Comparison of ENCODE assay signal across 9 cellular contexts in genomic region chr1:172322219-172323061, GRCh38.
A peak's percentile ranks its signal among the peaks of the same experiment; 100 is the strongest.
DNase-seq lines count a peak whose midpoint lies in the region; ATAC-seq, FAIRE-seq and TF ChIP-seq lines count a peak whose summit lies in the region.
"Had no signal": no experiment of that assay in that cellular context is flagged by ENCODE, and none has a peak within 500 bp of the region (broad histone marks: within the 10 kb centered on the region; RNA-seq: fewer than 3 reads in every experiment).

No MANE protein-coding gene starts in this region.

- TF ChIP-seq POLR2A in GM12892 (IDR thresholded peaks at IDR 0.05; ENCODE audit: low read depth, low read length), result no peak

- H3K36me3 Mint-ChIP-seq in activated CD8-positive, alpha-beta memory T cell treated with anti-CD3 and anti-CD28 coated beads, Interleukin-2, amount 10 ng/mL, durations not matched to agents 7 days and 5 days, result peaks cover 1% of the 10 kb centered on the region
- H3K36me3 Mint-ChIP-seq in CD8-positive, alpha-beta memory T cell, result peaks cover 0 to 2% (median 0%) of the 10 kb centered on the region in 3 donors

- H3K27ac Mint-ChIP-seq in activated CD8-positive, alpha-beta memory T cell treated with anti-CD3 and anti-CD28 coated beads, Interleukin-2, amount 10 ng/mL, durations not matched to agents 7 days and 5 days, result no peak overlapping the region
- no peak overlapping the region for H3K27ac Mint-ChIP-seq in CD8-positive, alpha-beta memory T cell

- H3K27me3 ChIP-seq in esophagus (ENCODE audit: control insufficient read depth in 1 of 2, insufficient read depth in 2 of 2, low read length in 2 of 2) (no peaks in the 10 kb centered on the region), pancreas (no peaks in the 10 kb centered on the region)
- no peaks in the 10 kb centered on the region for H3K27me3 ChIP-seq in CD8-positive, alpha-beta memory T cell (ENCODE audit: insufficient read depth, low read length, poor library complexity, severe bottlenecking)

- DNase-seq in Caki2 (ENCODE audit: low read depth) (peak; percentile 93), NCI-H69 (lab: John Stamatoyannopoulos, UW) (peak; percentile 97), pancreas (peak in 5 of 6 donors; percentile 26 to 64 (median 54)), GM12892 (ENCODE audit: insufficient read length) (no peak)
- no peak for DNase-seq in activated CD4-positive, CD25-positive, alpha-beta regulatory T cell treated with anti-CD3 and anti-CD28 coated beads, Interleukin-2, amount 50 U/mL, for 72 hours
- DNase-seq in activated CD8-positive, alpha-beta memory T cell treated with anti-CD3 and anti-CD28 coated beads, Interleukin-2, amount 10 ng/mL, durations not matched to agents 7 days and 5 days, result no peak
- DNase-seq in CD8-positive, alpha-beta memory T cell, result no peak
- DNase-seq: activated CD4-positive, alpha-beta T cell treated with anti-CD3 and anti-CD28 coated beads, Interleukin-2, amount 50 U/mL, for 48 hours had no signal

- no peak overlapping the region for H3K4me3 Mint-ChIP-seq in activated CD8-positive, alpha-beta memory T cell treated with anti-CD3 and anti-CD28 coated beads, Interleukin-2, amount 10 ng/mL, durations not matched to agents 7 days and 5 days
- H3K4me3 Mint-ChIP-seq in CD8-positive, alpha-beta memory T cell, result no peak overlapping the region

- intact Hi-C loops in pancreas (cut with DNase I), result no loop called here

- no peaks in the 10 kb centered on the region for H3K9me3 ChIP-seq in esophagus (ENCODE audit: control insufficient read depth in 2 of 2, insufficient read depth in 1 of 2, low read depth in 1 of 2, low read length in 1 of 2)
- no peaks in the 10 kb centered on the region for H3K9me3 ChIP-seq in pancreas
- no peaks in the 10 kb centered on the region for H3K9me3 ChIP-seq in CD8-positive, alpha-beta memory T cell (ENCODE audit: low read length)

- POLR2A ChIA-PET in CD8-positive, alpha-beta memory T cell (lab: Charles Lee), result interaction anchor here (0.6 kb wide), 1 partner anchor 77 kb away, joined by 3 read pairs; no protein-coding TSS in a partner anchor

- TF ChIP-seq CTCF in pancreas (IDR thresholded peaks at IDR 0.05), result no peak

- FAIRE-seq in pancreas (lab: Jason Lieb, UNC), result no peak
- FAIRE-seq in GM12892 (lab: Jason Lieb, UNC), result no peak

- H3K4me3 ChIP-seq in esophagus (ENCODE audit: low read depth in 1 of 2, low read length in 2 of 2) (no peak overlapping the region), pancreas (peak overlapping the region in 2 of 4 donors; percentile 13 to 26)
- H3K4me3 ChIP-seq in CD8-positive, alpha-beta memory T cell (ENCODE audit: low read length), result no peak overlapping the region

- H3K36me3 ChIP-seq in esophagus (ENCODE audit: control insufficient read depth in 2 of 2, insufficient read depth in 2 of 2, low read length in 1 of 2) (no peaks in the 10 kb centered on the region), pancreas (no peaks in the 10 kb centered on the region)
- H3K36me3 ChIP-seq in CD8-positive, alpha-beta memory T cell (ENCODE audit: insufficient read depth, low read length), result no peaks in the 10 kb centered on the region

- in situ Hi-C loops in Caki2 (cut with HindIII; ENCODE audit: low pct_unique_long_range_greater_than_20kb, low sequenced_read_pairs), result no loop called here

- H3K4me1 Mint-ChIP-seq in activated CD8-positive, alpha-beta memory T cell treated with anti-CD3 and anti-CD28 coated beads, Interleukin-2, amount 10 ng/mL, durations not matched to agents 7 days and 5 days, result no peaks in the 10 kb centered on the region
- no peaks in the 10 kb centered on the region for H3K4me1 Mint-ChIP-seq in CD8-positive, alpha-beta memory T cell

- H3K27ac ChIP-seq in esophagus (ENCODE audit: low read depth in 2 of 2, low read length in 1 of 2), result peak overlapping the region; percentile 74 to 75
- peak overlapping the region; percentile 38 to 75 (median 56) for H3K27ac ChIP-seq in pancreas
- no peak overlapping the region for H3K27ac ChIP-seq in CD8-positive, alpha-beta memory T cell (ENCODE audit: low read depth, low read length)

- H3K4me1 ChIP-seq in esophagus (ENCODE audit: control insufficient read depth in 2 of 2, insufficient read depth in 2 of 2, low read length in 1 of 2) (no peaks in the 10 kb centered on the region), pancreas (peaks cover 3 to 12% (median 8%) of the 10 kb centered on the region in 3 donors)
- H3K4me1 ChIP-seq in CD8-positive, alpha-beta memory T cell (ENCODE audit: insufficient read depth, low read length), result no peaks in the 10 kb centered on the region

- no peaks in the 10 kb centered on the region for H3K9me3 Mint-ChIP-seq in activated CD8-positive, alpha-beta memory T cell treated with anti-CD3 and anti-CD28 coated beads, Interleukin-2, amount 10 ng/mL, durations not matched to agents 7 days and 5 days (ENCODE audit: low read depth)
- no peaks in the 10 kb centered on the region for H3K9me3 Mint-ChIP-seq in CD8-positive, alpha-beta memory T cell

- CTCF ChIA-PET in activated CD8-positive, alpha-beta memory T cell treated with anti-CD3 and anti-CD28 coated beads, Interleukin-2, amount 10 ng/mL, durations not matched to agents 7 days and 5 days (lab: Charles Lee), result no interaction called here
- CTCF ChIA-PET in CD8-positive, alpha-beta memory T cell (lab: Charles Lee), result no interaction called here

- WGBS in esophagus, 2 donors, result 22 to 36% methylated on average over 13 of the region's 13 CpGs
- whole genome bisulfite sequencing in pancreas, 2 donors, result 15 to 16% methylated on average over 13 of the region's 13 CpGs

- no peaks in the 10 kb centered on the region for H3K27me3 Mint-ChIP-seq in activated CD8-positive, alpha-beta memory T cell treated with anti-CD3 and anti-CD28 coated beads, Interleukin-2, amount 10 ng/mL, durations not matched to agents 7 days and 5 days
- H3K27me3 Mint-ChIP-seq in CD8-positive, alpha-beta memory T cell, result no peaks in the 10 kb centered on the region

- peak; percentile 86 to 94 (median 93) for ATAC-seq in pancreas
- ATAC-seq in activated CD8-positive, alpha-beta memory T cell treated with anti-CD3 and anti-CD28 coated beads, Interleukin-2, amount 10 ng/mL, durations not matched to agents 7 days and 5 days, result no peak

Comparison
In these comparisons a context has a peak if more than half of its experiments do, and no peak if none do; other contexts are left out.
1. DNase-seq: peak in Caki2 (single experiment), NCI-H69 (single experiment) and pancreas (5 of 6); none in activated CD4-positive, CD25-positive, alpha-beta regulatory T cell treated with anti-CD3 and anti-CD28 coated beads, Interleukin-2, amount 50 U/mL, for 72 hours (single experiment), activated CD8-positive, alpha-beta memory T cell treated with anti-CD3 and anti-CD28 coated beads, Interleukin-2, amount 10 ng/mL, durations not matched to agents 7 days and 5 days (single experiment), GM12892 (single experiment) and CD8-positive, alpha-beta memory T cell (0 of 5).